8 cellular contexts compared by ENCODE assay signal in genomic region chr19:15551183-15552004, GRCh38. TPM values are rescaled to one million over a fixed set of nuclear protein-coding genes. Genes with fewer than 3 reads are reported as not detected.
A peak's percentile ranks its signal among the peaks of the same experiment; 100 is the strongest.
DNase-seq lines count a peak whose midpoint lies in the region; ATAC-seq and TF ChIP-seq lines count a peak whose summit lies in the region.

No MANE protein-coding gene starts in this region.

- H3K4me3 ChIP-seq in CD4-positive, alpha-beta memory T cell (ENCODE audit: low read length in 2 of 2), result peak overlapping the region; percentile 72 to 79
- peak overlapping the region; percentile 15 to 47 (median 31) for H3K4me3 ChIP-seq in heart right ventricle

- no peak for TF ChIP-seq CTCF in heart right ventricle (IDR thresholded peaks at IDR 0.05)

- no peaks in the 10 kb centered on the region for H3K27me3 ChIP-seq in CD4-positive, alpha-beta memory T cell (ENCODE audit: insufficient read depth, low read length)
- H3K27me3 ChIP-seq in heart right ventricle, result peaks cover 0 to 50% (median 47%) of the 10 kb centered on the region in 7 donors

- POLR2A ChIA-PET in CD4-positive, alpha-beta memory T cell (lab: Charles Lee; ENCODE audit: partially characterized antibody), result interaction anchor here (0.6 to 4.3 kb wide), 19 partner anchors 26 to 425 kb away, joined by 3 to 76 read pairs (median 7); partner anchors contain the start of genes AKAP8, AKAP8L, RASAL3 and WIZ

- H3K27ac ChIP-seq in CD4-positive, alpha-beta memory T cell (ENCODE audit: low read depth, low read length), result peak overlapping the region; percentile 56
- peak overlapping the region in 1 of 10 donors; percentile 56 for H3K27ac ChIP-seq in heart right ventricle

- intact Hi-C loops in CD4-positive, alpha-beta memory T cell (cut with micrococcal nuclease), result loop anchor here (1.0 kb wide), 2 partner anchors 119 to 132 kb away; no protein-coding TSS in a partner anchor
- intact Hi-C loops in heart right ventricle (cut with DNase I), result loop anchor here in 9 of 10 donors (5.0 to 10.0 kb wide), 8 partner anchors 87 to 459 kb away; partner anchors contain the start of genes RASAL3 (in 2 of the 9), AKAP8 (in 1 of the 9), AKAP8L (in 1 of the 9) and BRD4 (in 1 of the 9)

- peak overlapping the region; percentile 64 to 93 (median 91) for H3K27ac Mint-ChIP-seq in CD4-positive, alpha-beta memory T cell

- peak; percentile 66 to 80 (median 74) for DNase-seq in CD4-positive, alpha-beta memory T cell
- DNase-seq in NAMALWA (ENCODE audit: low spot score) (peak; percentile 41), activated T-cell treated with anti-CD3 and anti-CD28 coated beads for 4 hours (peak; percentile 64), heart right ventricle (peak in 1 of 2 donors; percentile 25), NCI-H2081 treated with DMSO at 0.1 percent for 48 hours (lab: John Stamatoyannopoulos, UW) (no peak), GF-D8 (lab: John Stamatoyannopoulos, UW) (no peak), NCI-H1694 (lab: John Stamatoyannopoulos, UW) (no peak)
- DNase-seq in stimulated activated CD4-positive, alpha-beta T cell treated with anti-CD3 and anti-CD28 coated beads, Interleukin-1b, Interleukin-23, amount 100 ng/mL, for 48 hours, result peak; percentile 72

- CTCF ChIA-PET in CD4-positive, alpha-beta memory T cell (lab: Charles Lee; ENCODE audit: partially characterized antibody), result interaction anchor here (0.6 to 9.5 kb wide), 11 partner anchors 9 to 978 kb away, joined by 3 to 319 read pairs (median 5); partner anchors contain the start of genes AKAP8L and RASAL3

- WGBS in heart right ventricle, 2 donors, result 3 to 5% methylated on average over 41 of the region's 41 CpGs

- H3K9me3 Mint-ChIP-seq in CD4-positive, alpha-beta memory T cell, result no peaks in the 10 kb centered on the region

- H3K27me3 Mint-ChIP-seq in CD4-positive, alpha-beta memory T cell, result no peaks in the 10 kb centered on the region

- peaks cover 0 to 2% of the 10 kb centered on the region in 2 donors for H3K36me3 Mint-ChIP-seq in CD4-positive, alpha-beta memory T cell

- no peak for ATAC-seq in heart right ventricle

- H3K4me3 Mint-ChIP-seq in CD4-positive, alpha-beta memory T cell, result peak overlapping the region; percentile 85 to 93 (median 90)

- no peaks in the 10 kb centered on the region for H3K9me3 ChIP-seq in CD4-positive, alpha-beta memory T cell (ENCODE audit: control insufficient read depth in 1 of 2, low read length in 2 of 2)
- H3K9me3 ChIP-seq in heart right ventricle, result no peaks in the 10 kb centered on the region

- peaks cover 24% of the 10 kb centered on the region for H3K4me1 ChIP-seq in CD4-positive, alpha-beta memory T cell (ENCODE audit: insufficient read depth, low read length)
- peaks cover 3 to 21% (median 19%) of the 10 kb centered on the region in 9 donors for H3K4me1 ChIP-seq in heart right ventricle

- H3K36me3 ChIP-seq in CD4-positive, alpha-beta memory T cell (ENCODE audit: insufficient read depth, low read length), result no peaks in the 10 kb centered on the region
- no peaks in the 10 kb centered on the region for H3K36me3 ChIP-seq in heart right ventricle

- peaks cover 11 to 39% (median 25%) of the 10 kb centered on the region in 4 donors for H3K4me1 Mint-ChIP-seq in CD4-positive, alpha-beta memory T cell

RNA-seq across cellular contexts. Expression of gene CYP4F22, which starts 43.1 kb away (rescaled TPM):
- total RNA-seq in CD4-positive, alpha-beta memory T cell, result under 1 TPM; 0.44 to 0.61 TPM
- 1 to 10 TPM; 1.1 to 1.7 TPM for polyA plus RNA-seq in CD4-positive, alpha-beta memory T cell
- not detected for total RNA-seq in heart right ventricle
- not detected for polyA plus RNA-seq in heart right ventricle

Comparison
In these comparisons a context has a peak if more than half of its experiments do, and no peak if none do; other contexts are left out.
1. DNase-seq: peak in CD4-positive, alpha-beta memory T cell (5 of 5), NAMALWA (single experiment), activated T-cell treated with anti-CD3 and anti-CD28 coated beads for 4 hours (single experiment) and stimulated activated CD4-positive, alpha-beta T cell treated with anti-CD3 and anti-CD28 coated beads, Interleukin-1b, Interleukin-23, amount 100 ng/mL, for 48 hours (single experiment); none in NCI-H2081 treated with DMSO at 0.1 percent for 48 hours (single experiment), GF-D8 (single experiment) and NCI-H1694 (single experiment).